9 cellular contexts compared by ENCODE assay signal in the genomic region with DNA sequence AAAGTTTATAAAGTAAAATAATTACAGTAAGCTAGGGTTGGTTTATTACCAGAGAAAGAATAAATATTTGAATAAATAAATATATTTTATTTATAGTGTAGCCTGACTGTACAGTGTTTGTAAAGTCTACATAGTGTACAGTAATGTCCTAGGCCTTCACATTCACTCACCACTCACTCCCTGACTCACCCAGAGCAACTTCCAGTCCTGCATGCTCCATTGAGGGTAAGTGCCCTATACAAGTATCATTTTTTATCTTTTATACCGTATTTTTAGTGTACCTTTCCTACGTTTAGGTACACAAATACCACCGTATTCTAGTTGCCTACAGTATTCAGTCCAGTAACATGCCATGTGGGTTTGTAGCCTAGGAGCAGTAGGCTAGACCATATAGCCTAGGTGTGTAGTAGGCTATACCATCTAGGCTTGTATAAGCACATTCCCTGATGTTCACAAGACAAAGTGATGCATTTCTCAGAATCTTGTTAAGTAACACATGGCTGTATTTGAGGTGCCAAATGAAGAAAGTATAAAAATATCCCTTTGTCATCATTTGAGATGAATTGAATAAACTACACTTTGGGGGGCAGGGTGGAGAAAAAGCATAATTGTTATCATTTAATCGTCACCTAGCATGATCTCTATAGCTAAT. TPM values are rescaled to one million over a fixed set of nuclear protein-coding genes. Genes with fewer than 3 reads are reported as not detected.
DNase-seq lines count a peak whose midpoint lies in the region; ATAC-seq, FAIRE-seq and TF ChIP-seq lines count a peak whose summit lies in the region.
"Had no signal": no experiment of that assay in that cellular context is flagged by ENCODE, and none has a peak within 500 bp of the region (broad histone marks: within the 10 kb centered on the region; RNA-seq: fewer than 3 reads in every experiment).

No MANE protein-coding gene starts in this region.

- FAIRE-seq in GM12891 (lab: Jason Lieb, UNC) = peak; percentile 28
- FAIRE-seq: frontal cortex had no signal

- no peak for TF ChIP-seq POLR2A in GM12891 (IDR thresholded peaks at IDR 0.05; ENCODE audit: low read depth, low read length)

- H3K9ac ChIP-seq in fibroblast of lung (ENCODE audit: insufficient read depth, low read length) = no peak overlapping the region

- H3K36me3 ChIP-seq in RWPE2 (ENCODE audit: low read depth) (no peaks in the 10 kb centered on the region), fibroblast of lung (ENCODE audit: control insufficient read depth, insufficient read depth, low read length) (no peaks in the 10 kb centered on the region)

- peak overlapping the region; percentile 87 for H2AFZ ChIP-seq in fibroblast of lung (ENCODE audit: low read length)

- H3K79me2 ChIP-seq in fibroblast of lung (ENCODE audit: control insufficient read depth, insufficient read depth, low read length) = no peaks in the 10 kb centered on the region

- no peaks in the 10 kb centered on the region for H4K20me1 ChIP-seq in fibroblast of lung (ENCODE audit: control insufficient read depth, extremely low read depth, insufficient read depth, low read length)

- H3K27ac ChIP-seq in RWPE2 (ENCODE audit: poor library complexity, severe bottlenecking) (no peak overlapping the region), fibroblast of lung (ENCODE audit: insufficient read depth, low read length) (peak overlapping the region; percentile 26)

- H3K4me1 Mint-ChIP-seq in endothelial cell (ENCODE audit: unreplicated experiment) = no peaks in the 10 kb centered on the region

- ATAC-seq in RWPE2 (ENCODE audit: low read depth) (peak; percentile 61), sciatic nerve (peak; percentile 43), GM18867 (IDR thresholded peaks at IDR 0.05; ENCODE audit: unreplicated experiment) (no peak)

- peak overlapping the region; percentile 91 for H3K4me2 ChIP-seq in fibroblast of lung (ENCODE audit: extremely low read depth, insufficient read depth, low read length)

- H3K27me3 ChIP-seq in RWPE2 (ENCODE audit: insufficient read depth, poor library complexity, severe bottlenecking) = no peaks in the 10 kb centered on the region
- no peaks in the 10 kb centered on the region for H3K27me3 ChIP-seq in fibroblast of lung (ENCODE audit: control insufficient read depth, insufficient read depth, low read length)

- intact Hi-C loops in sciatic nerve (cut with DNase I) = no loop called here

- H3K27ac Mint-ChIP-seq in endothelial cell (ENCODE audit: unreplicated experiment) = no peak overlapping the region

- no peak for DNase-seq in GM12891 (ENCODE audit: insufficient read length, low spot score)
- no peak for DNase-seq in RWPE2 (ENCODE audit: low spot score)
- peak; percentile 18 to 39 for DNase-seq in fibroblast of lung (ENCODE audit: low read depth in 2 of 2)
- DNase-seq in sciatic nerve (ENCODE audit: low spot score) = no peak
- no peak for DNase-seq in mesenteric fat pad (ENCODE audit: low spot score)
- no peak for DNase-seq in NCI-H2029 treated with DMSO at 0.1 percent for 48 hours (lab: John Stamatoyannopoulos, UW)
- no peak for DNase-seq in endothelial cell (ENCODE audit: low spot score)

- H3K4me1 ChIP-seq in RWPE2 (ENCODE audit: insufficient read depth, poor library complexity, severe bottlenecking) = peaks cover 4% of the 10 kb centered on the region
- H3K4me1 ChIP-seq in fibroblast of lung (ENCODE audit: control insufficient read depth, extremely low read depth, insufficient read depth, low read length) = peaks cover 3% of the 10 kb centered on the region

- H3K36me3 Mint-ChIP-seq in endothelial cell (ENCODE audit: low read depth, unreplicated experiment) = no peaks in the 10 kb centered on the region

- no peaks in the 10 kb centered on the region for H3K27me3 Mint-ChIP-seq in endothelial cell (ENCODE audit: unreplicated experiment)

- TF ChIP-seq CTCF in RWPE2 (IDR thresholded peaks at IDR 0.05; ENCODE audit: poor library complexity, severe bottlenecking) (no peak), fibroblast of lung (conservative IDR thresholded peaks at IDR 0.05 in 1 of 2, IDR thresholded peaks at IDR 0.05 in 1 of 2; ENCODE audit: low read depth in 1 of 2, low read length in 2 of 2) (no peak), endothelial cell (IDR thresholded peaks at IDR 0.05; ENCODE audit: unreplicated experiment) (no peak)

- no peak overlapping the region for H3K4me3 Mint-ChIP-seq in endothelial cell (ENCODE audit: unreplicated experiment)

- no peaks in the 10 kb centered on the region for H3K9me3 Mint-ChIP-seq in endothelial cell (ENCODE audit: unreplicated experiment)

- H3K4me3 ChIP-seq in RWPE2 (ENCODE audit: severe bottlenecking) (peak overlapping the region; percentile 23), fibroblast of lung (replicated peaks in 1 of 4; ENCODE audit: control extremely low read depth in 1 of 4, insufficient read depth in 1 of 4, low read depth in 3 of 4, low read length in 4 of 4) (peak overlapping the region; percentile 30 to 61 (median 48))

- H3K9me3 ChIP-seq in RWPE2 (ENCODE audit: severe bottlenecking) (no peaks in the 10 kb centered on the region), fibroblast of lung (ENCODE audit: control insufficient read depth, insufficient read depth, low read depth, low read length) (no peaks in the 10 kb centered on the region)

TF ChIP-seq in GM12891, 5 proteins besides CTCF, POLR2A, EP300 and RAD21:
- no peak for TF ChIP-seq PAX5 (IDR thresholded peaks at IDR 0.05; ENCODE audit: insufficient read depth, low read length, severe bottlenecking)
- TF ChIP-seq POLR2AphosphoS5 (IDR thresholded peaks at IDR 0.05; ENCODE audit: low read depth, low read length) = no peak
- TF ChIP-seq POU2F2 (IDR thresholded peaks at IDR 0.05; ENCODE audit: low read depth, low read length) = no peak
- no peak for TF ChIP-seq TAF1 (IDR thresholded peaks at IDR 0.05; ENCODE audit: low read depth, low read length)
- no peak for TF ChIP-seq SPI1 (IDR thresholded peaks at IDR 0.05; ENCODE audit: low read depth, low read length)

RNA-seq across cellular contexts. Expression of gene KLHL8, which starts 14.7 kb away (rescaled TPM):
- polyA plus RNA-seq in GM12891 (2012; ENCODE audit: low read depth, missing spikeins) = 3.9 TPM
- total RNA-seq in fibroblast of lung (15.7 and 16.4 TPM in 2 replicates), sciatic nerve (18.2 TPM), mesenteric fat pad (13.8 TPM), endothelial cell (ENCODE audit: unreplicated experiment) (7.2 TPM)
- polyA plus RNA-seq in fibroblast of lung = 7.9 and 8.8 TPM in 2 replicates
- 8.1 and 9.3 TPM in 2 replicates for polyA plus RNA-seq in fibroblast of lung (2012)
- 0.16 and 3.3 TPM in 2 replicates for polyA minus RNA-seq in fibroblast of lung (ENCODE audit: low replicate concordance)

Comparison
In these comparisons a context has a peak if more than half of its experiments do, and no peak if none do; other contexts are left out.
1. DNase-seq: peak in fibroblast of lung (2 of 2); none in GM12891 (single experiment), RWPE2 (single experiment), sciatic nerve (single experiment), mesenteric fat pad (single experiment), NCI-H2029 treated with DMSO at 0.1 percent for 48 hours (single experiment) and endothelial cell (single experiment).